Comparison of ENCODE assay signal across 18 cellular contexts in the genomic region with DNA sequence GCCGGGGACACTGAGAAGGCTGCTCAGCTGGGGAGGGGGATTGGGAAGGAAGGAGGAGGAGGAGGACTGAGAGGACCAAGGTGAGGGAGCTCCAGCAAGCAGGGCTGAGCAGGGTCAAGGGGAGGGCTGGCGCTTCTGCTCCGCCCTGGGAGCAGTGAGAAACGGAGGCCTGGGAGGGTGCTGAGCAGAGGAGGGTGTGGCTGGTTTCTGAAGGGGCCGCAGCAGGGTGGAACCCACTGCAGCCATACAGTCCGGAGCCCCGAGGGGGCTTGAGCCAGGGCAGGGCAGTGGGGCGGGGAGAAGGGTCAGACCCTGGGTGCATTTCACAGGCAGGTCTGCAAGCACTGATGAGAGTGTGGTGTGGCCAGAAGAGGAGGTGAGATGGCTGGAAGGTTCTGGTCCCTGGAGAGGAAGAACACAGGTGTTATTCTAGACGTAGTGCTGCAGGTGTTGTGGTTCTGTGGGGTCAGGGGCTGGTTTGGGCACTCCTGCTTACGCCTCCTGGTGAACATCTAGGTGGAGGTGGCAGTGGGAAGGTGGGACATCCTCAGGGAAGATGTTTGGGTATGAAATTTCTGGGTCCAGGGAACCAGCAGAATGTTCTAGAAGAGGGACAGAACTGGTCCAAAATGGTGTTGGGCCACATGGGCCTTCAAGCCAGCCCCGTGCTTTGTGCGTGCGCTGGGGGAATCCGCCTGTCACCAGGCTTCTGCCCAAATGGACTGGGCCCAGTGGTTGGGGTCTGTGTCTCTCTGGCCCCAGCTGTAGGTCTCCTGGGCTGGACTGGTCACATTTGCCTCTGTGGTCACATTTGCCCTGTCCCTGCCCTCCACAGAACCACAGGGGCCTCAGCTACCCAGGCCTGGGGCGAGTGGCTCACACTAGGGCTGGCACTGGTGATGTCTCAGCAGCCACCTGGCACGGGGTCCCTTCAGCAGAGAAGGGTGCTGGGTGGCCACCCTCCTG.
DNase-seq lines count a peak whose midpoint lies in the region; ATAC-seq and TF ChIP-seq lines count a peak whose summit lies in the region.
"Had no signal": no experiment of that assay in that cellular context is flagged by ENCODE, and none has a peak within 500 bp of the region (broad histone marks: within the 10 kb centered on the region; RNA-seq: fewer than 3 reads in every experiment).

No MANE protein-coding gene starts in this region.

- WGBS in sigmoid colon, 2 donors = 60 to 73% methylated on average over 16 of the region's 16 CpGs

- DNase-seq in NCI-H748 (lab: John Stamatoyannopoulos, UW; ENCODE audit: unreplicated experiment) (peak; percentile 24), NCI-H748 treated with DMSO at 0.1 percent for 48 hours (lab: John Stamatoyannopoulos, UW) (no peak), mesenteric fat pad (ENCODE audit: low spot score) (peak; percentile 78), sigmoid colon (peak; percentile 33), D341Med (ENCODE audit: low spot score) (no peak), GM19238 (ENCODE audit: insufficient read length, low spot score) (no peak)
- DNase-seq: AML-193; Caco-2; CD8-positive, alpha-beta memory T cell; DMS53; GF-D8; HCEC 1CT had no signal

- H3K4me1 ChIP-seq in HEK293 (ENCODE audit: control insufficient read depth, insufficient read depth, low read length) (no peaks in the 10 kb centered on the region), sigmoid colon (no peaks in the 10 kb centered on the region)
- H3K4me1 ChIP-seq: BLaER1, Caco-2 had no signal

- no peak for ATAC-seq in HG02852 (IDR thresholded peaks at IDR 0.05; ENCODE audit: unreplicated experiment)
- ATAC-seq: GM23338 had no signal

- H3K4me3 ChIP-seq in HEK293 (ENCODE audit: low read depth, low read length) (no peak overlapping the region), sigmoid colon (no peak overlapping the region)
- H3K4me3 ChIP-seq: BLaER1, GM23338 had no signal

- intact Hi-C loops in sigmoid colon (cut with DNase I) = no loop called here

- H3K27ac ChIP-seq in HEK293 (ENCODE audit: extremely low read depth, low read depth, low read length) = no peak overlapping the region
- no peak overlapping the region for H3K27ac ChIP-seq in sigmoid colon
- H3K27ac ChIP-seq: 22Rv1, BLaER1, HL-60 had no signal

- POLR2A ChIA-PET in HEK293 (lab: Yijun Ruan, JAX) = no interaction called here

- TF ChIP-seq CTCF in HEK293 (tag by site-specific recombination; IDR thresholded peaks at IDR 0.05) (no peak), sigmoid colon (IDR thresholded peaks at IDR 0.05) (no peak)

- H3K36me3 ChIP-seq in HEK293 (ENCODE audit: control insufficient read depth in 2 of 2, insufficient read depth in 1 of 2, low read length in 2 of 2) (no peaks in the 10 kb centered on the region), sigmoid colon (no peaks in the 10 kb centered on the region)
- H3K36me3 ChIP-seq: BLaER1 had no signal

- TF ChIP-seq POLR2A in sigmoid colon (IDR thresholded peaks at IDR 0.05) = no peak

- H3K9me3 ChIP-seq in HEK293 (ENCODE audit: control insufficient read depth, insufficient read depth, low read depth, low read length) = no peaks in the 10 kb centered on the region
- H3K9me3 ChIP-seq in sigmoid colon = no peaks in the 10 kb centered on the region
- H3K9me3 ChIP-seq: BLaER1, Caco-2 had no signal

- CTCF ChIA-PET in HEK293 (lab: Yijun Ruan, JAX) = interaction anchor here (0.5 to 0.7 kb wide), 2 partner anchors 401 to 762 kb away, joined by 3 to 5 read pairs; no protein-coding TSS in a partner anchor

- TF ChIP-seq EP300 in sigmoid colon (IDR thresholded peaks at IDR 0.05) = no peak

- peaks cover 0 to 30% (median 0%) of the 10 kb centered on the region in 3 donors for H3K27me3 ChIP-seq in sigmoid colon
- H3K27me3 ChIP-seq: BLaER1 had no signal

TF ChIP-seq in HEK293, 187 proteins besides CTCF, POLR2A, EP300 and RAD21:
- no peak for TF ChIP-seq ZNF335 (tag by site-specific recombination; conservative IDR thresholded peaks at IDR 0.05)
- peak; percentile 81 for TF ChIP-seq KLF1 (tag by site-specific recombination; IDR thresholded peaks at IDR 0.05)

Comparison
In these comparisons a context has a peak if more than half of its experiments do, and no peak if none do; other contexts are left out.
1. DNase-seq: peak in NCI-H748 (single experiment), mesenteric fat pad (single experiment) and sigmoid colon (single experiment); none in NCI-H748 treated with DMSO at 0.1 percent for 48 hours (single experiment), D341Med (single experiment) and GM19238 (single experiment).